20 cellular contexts compared by ENCODE assay signal in the genomic region with DNA sequence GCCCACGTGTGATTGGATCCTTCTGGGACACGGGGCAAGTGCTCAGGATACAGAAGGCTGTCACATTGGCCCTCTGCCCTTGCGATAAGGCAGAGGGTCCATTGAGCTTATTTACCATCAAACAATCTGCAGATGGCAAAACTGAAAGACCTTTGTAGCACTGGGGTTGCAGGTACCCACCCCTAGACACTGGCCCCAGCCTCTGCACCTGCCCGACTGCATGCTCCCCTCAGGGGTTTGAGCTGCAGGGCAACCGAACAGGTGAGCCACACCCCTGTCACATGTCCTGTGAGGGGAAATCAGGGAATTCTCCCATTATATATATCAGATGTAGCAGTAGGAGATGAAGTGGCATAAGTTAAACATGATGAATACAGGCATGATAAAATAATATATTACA. TPM values are rescaled to one million over a fixed set of nuclear protein-coding genes. Genes with fewer than 3 reads are reported as not detected.
"Had no signal": no experiment of that assay in that cellular context is flagged by ENCODE, and none has a peak within 500 bp of the region (broad histone marks: within the 10 kb centered on the region; RNA-seq: fewer than 3 reads in every experiment).

No MANE protein-coding gene starts in this region.

RNA-seq across cellular contexts. Expression of gene TGIF2LX, which starts 21.4 kb away (rescaled TPM):
- total RNA-seq: activated naive CD4-positive, alpha-beta T cell treated with anti-CD3 and anti-CD28 coated beads for 36 hours; activated naive CD4-positive, alpha-beta T cell treated with anti-CD3 and anti-CD28 coated beads, Interleukin-2, amount 50 U/mL, for 72 hours; activated naive CD8-positive, alpha-beta T cell treated with anti-CD3 and anti-CD28 coated beads for 36 hours; activated naive CD8-positive, alpha-beta T cell treated with anti-CD3 and anti-CD28 coated beads, Interleukin-2, amount 10 ng/mL, durations not matched to agents 7 days and 5 days; activated T-cell treated with anti-CD3 and anti-CD28 coated beads, Interleukin-2, amount 50 U/mL, for 4 hours; activated T-cell treated with anti-CD3 and anti-CD28 coated beads, Interleukin-2, amount 50 U/mL, for 72 hours; activated T-helper 1 cell treated with anti-CD3 and anti-CD28 coated beads, Interleukin-12 subunit alpha, Interleukin-12 subunit beta, Interleukin-2, Interleukin-4 antibody, amounts not matched to agents 30 ng/mL and 10 ng/mL and 1 ng/mL, durations not matched to agents 14 hours and 24 hours and 36 hours; activated T-helper 17 cell treated with anti-CD3 and anti-CD28 coated beads, Interleukin-2, amount 50 U/mL, for 72 hours; activated T-helper 2 cell treated with anti-CD3 and anti-CD28 coated beads, Interferon-gamma antibody, Interleukin-2, Interleukin-4, amounts not matched to agents 10 μg/mL and 5 μg/mL and 100 μg/mL, durations not matched to agents 14 hours and 24 hours and 36 hours; adrenal gland; aorta; ascending aorta; astrocyte; body of pancreas; breast epithelium; bronchial epithelial cell; cardiac muscle cell; cardiac septum; cerebellum; chondrocyte had no signal
